Comparison of ENCODE assay signal across 8 cellular contexts in genomic region chr20:19074828-19075516, GRCh38.
DNase-seq lines count a peak whose midpoint lies in the region; ATAC-seq and FAIRE-seq lines count a peak whose summit lies in the region.

No MANE protein-coding gene starts in this region.

- 60 to 89% (median 65%) methylated on average over 8 of the region's 8 CpGs for WGBS in small intestine, 3 donors

- H3K27me3 Mint-ChIP-seq in activated CD8-positive, alpha-beta memory T cell treated with anti-CD3 and anti-CD28 coated beads, Interleukin-2, amount 10 ng/mL, durations not matched to agents 7 days and 5 days: no peaks in the 10 kb centered on the region

- H3K36me3 Mint-ChIP-seq in activated CD8-positive, alpha-beta memory T cell treated with anti-CD3 and anti-CD28 coated beads, Interleukin-2, amount 10 ng/mL, durations not matched to agents 7 days and 5 days: no peaks in the 10 kb centered on the region

- no peak for ATAC-seq in activated CD8-positive, alpha-beta memory T cell treated with anti-CD3 and anti-CD28 coated beads, Interleukin-2, amount 10 ng/mL, durations not matched to agents 7 days and 5 days
- ATAC-seq in HG02943 (IDR thresholded peaks at IDR 0.05; ENCODE audit: low read depth, unreplicated experiment): peak; percentile 58
- peak; percentile 71 for ATAC-seq in stimulated activated naive CD8-positive, alpha-beta T cell treated with anti-CD3 and anti-CD28 coated beads, Interleukin-15, Interleukin-2, amounts not matched to agents 100 U/mL and 50 U/mL, for 24 hours

- no peaks in the 10 kb centered on the region for H3K36me3 ChIP-seq in small intestine (ENCODE audit: control insufficient read depth in 2 of 2, insufficient read depth in 2 of 2, low read length in 2 of 2)

- no peak overlapping the region for H3K27ac ChIP-seq in small intestine (ENCODE audit: low read depth in 1 of 2, low read length in 1 of 2)

- peak; percentile 40 for DNase-seq in activated CD8-positive, alpha-beta memory T cell treated with anti-CD3 and anti-CD28 coated beads, Interleukin-2, amount 10 ng/mL, durations not matched to agents 7 days and 5 days
- DNase-seq in activated CD8-positive, alpha-beta memory T cell treated with anti-CD3 and anti-CD28 coated beads for 24 hours: no peak
- DNase-seq in SKM-1 (lab: John Stamatoyannopoulos, UW; ENCODE audit: unreplicated experiment) (peak; percentile 32), NCI-H345 (lab: John Stamatoyannopoulos, UW) (no peak), epidermal melanocyte (ENCODE audit: insufficient read length, low spot score) (no peak), small intestine (no peak)
- peak; percentile 27 for DNase-seq in stimulated activated naive CD8-positive, alpha-beta T cell treated with anti-CD3 and anti-CD28 coated beads, Interleukin-15, Interleukin-2, amounts not matched to agents 100 U/mL and 50 U/mL, for 24 hours

- H3K27ac Mint-ChIP-seq in activated CD8-positive, alpha-beta memory T cell treated with anti-CD3 and anti-CD28 coated beads, Interleukin-2, amount 10 ng/mL, durations not matched to agents 7 days and 5 days: no peak overlapping the region

- no peaks in the 10 kb centered on the region for H3K9me3 ChIP-seq in small intestine (ENCODE audit: control insufficient read depth, low read depth)

- no peak overlapping the region for H3K4me3 Mint-ChIP-seq in activated CD8-positive, alpha-beta memory T cell treated with anti-CD3 and anti-CD28 coated beads, Interleukin-2, amount 10 ng/mL, durations not matched to agents 7 days and 5 days

- H3K4me3 ChIP-seq in small intestine (ENCODE audit: low read depth in 1 of 2, low read length in 2 of 2): no peak overlapping the region

- no peaks in the 10 kb centered on the region for H3K4me1 ChIP-seq in small intestine (ENCODE audit: control insufficient read depth in 2 of 2, insufficient read depth in 1 of 2, low read depth in 1 of 2, low read length in 1 of 2)

- H3K27me3 ChIP-seq in small intestine (ENCODE audit: control insufficient read depth in 2 of 2, insufficient read depth in 2 of 2, low read length in 2 of 2): no peaks in the 10 kb centered on the region

- FAIRE-seq in small intestine (lab: Jason Lieb, UNC): no peak

- H3K4me1 Mint-ChIP-seq in activated CD8-positive, alpha-beta memory T cell treated with anti-CD3 and anti-CD28 coated beads, Interleukin-2, amount 10 ng/mL, durations not matched to agents 7 days and 5 days: peaks cover 9% of the 10 kb centered on the region

- no peaks in the 10 kb centered on the region for H3K9me3 Mint-ChIP-seq in activated CD8-positive, alpha-beta memory T cell treated with anti-CD3 and anti-CD28 coated beads, Interleukin-2, amount 10 ng/mL, durations not matched to agents 7 days and 5 days (ENCODE audit: low read depth)

- CTCF ChIA-PET in activated CD8-positive, alpha-beta memory T cell treated with anti-CD3 and anti-CD28 coated beads, Interleukin-2, amount 10 ng/mL, durations not matched to agents 7 days and 5 days (lab: Charles Lee): no interaction called here

Comparison
In these comparisons a context has a peak if more than half of its experiments do, and no peak if none do; other contexts are left out.
1. DNase-seq: peak in activated CD8-positive, alpha-beta memory T cell treated with anti-CD3 and anti-CD28 coated beads, Interleukin-2, amount 10 ng/mL, durations not matched to agents 7 days and 5 days (single experiment), SKM-1 (single experiment) and stimulated activated naive CD8-positive, alpha-beta T cell treated with anti-CD3 and anti-CD28 coated beads, Interleukin-15, Interleukin-2, amounts not matched to agents 100 U/mL and 50 U/mL, for 24 hours (single experiment); none in activated CD8-positive, alpha-beta memory T cell treated with anti-CD3 and anti-CD28 coated beads for 24 hours (single experiment), NCI-H345 (single experiment), epidermal melanocyte (single experiment) and small intestine (single experiment).